Comparison of ENCODE assay signal across 9 cellular contexts in the genomic region with DNA sequence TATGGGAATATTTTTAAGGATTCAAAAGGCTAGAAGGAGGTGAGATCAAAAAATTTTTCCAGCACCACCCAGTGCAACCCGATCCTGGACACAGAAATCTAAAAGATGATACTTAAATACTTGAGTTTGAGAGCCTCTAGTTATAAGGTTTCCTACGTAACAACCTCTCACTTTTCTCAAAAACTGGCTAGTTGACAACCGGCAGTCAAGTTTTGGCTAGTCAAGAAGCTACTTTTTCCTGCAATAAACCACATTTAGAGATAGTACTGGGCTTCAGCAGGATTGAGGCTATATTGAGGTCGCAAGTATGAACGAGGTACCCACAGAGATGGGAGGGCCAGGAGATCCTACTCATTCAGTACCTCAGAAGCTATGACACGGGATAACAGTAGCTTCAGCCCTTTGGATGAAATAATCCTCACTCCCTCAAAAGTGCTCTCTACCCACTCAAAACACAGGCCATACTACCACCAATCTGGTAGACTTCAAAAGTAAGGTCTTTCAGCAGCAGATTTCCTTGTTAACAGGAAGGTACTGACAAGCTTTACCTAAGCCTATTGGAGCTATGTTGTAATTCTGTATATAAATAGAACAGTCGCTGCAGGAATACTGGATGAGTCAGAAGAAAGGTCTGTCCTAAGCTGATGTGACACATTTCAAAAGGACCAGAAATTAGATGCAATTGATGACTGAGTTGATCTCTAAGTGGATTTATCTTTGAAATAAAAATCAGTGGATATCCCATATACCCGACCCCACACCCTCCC. TPM values are rescaled to one million over a fixed set of nuclear protein-coding genes. Genes with fewer than 3 reads are reported as not detected.
DNase-seq lines count a peak whose midpoint lies in the region; ATAC-seq and TF ChIP-seq lines count a peak whose summit lies in the region.
"Had no signal": no experiment of that assay in that cellular context is flagged by ENCODE, and none has a peak within 500 bp of the region (broad histone marks: within the 10 kb centered on the region; RNA-seq: fewer than 3 reads in every experiment).

No MANE protein-coding gene starts in this region.

- peak overlapping the region; percentile 55; the same call in 1 of the 2 replicates for H3K9ac ChIP-seq in ES-I3 (ENCODE audit: low read depth, low read length)
- H3K9ac ChIP-seq in PC-3 (ENCODE audit: low read length), result no peak overlapping the region
- H3K9ac ChIP-seq in parathyroid adenoma, result no peak overlapping the region

- no peaks in the 10 kb centered on the region for H3K9me2 ChIP-seq in PC-3 (replicated peaks; ENCODE audit: low read length)

- intact Hi-C loops in PC-3 (cut with micrococcal nuclease), result loop anchor here (5.0 to 10.0 kb wide), 5 partner anchors 88 to 515 kb away; partner anchors contain the start of genes EIF4E and STPG2

- no TSS peak for BruUV-seq in PC-3 (replicated peaks; lab: Mats Ljungman, UMichigan)

- no peaks in the 10 kb centered on the region for H3K27me3 ChIP-seq in PC-3 (ENCODE audit: low read length)
- H3K27me3 ChIP-seq in parathyroid adenoma (ENCODE audit: control insufficient read depth, insufficient read depth, low read length), result no peaks in the 10 kb centered on the region
- H3K27me3 ChIP-seq: Peyer's patch had no signal

- CTCF ChIA-PET in PC-3 (lab: Charles Lee), result interaction anchor here (0.6 to 1.8 kb wide), 2 partner anchors 177 to 192 kb away, joined by 3 to 6 read pairs; no protein-coding TSS in a partner anchor

- DNase-seq in PC-3 (peak; percentile 76), epithelial cell of proximal tubule (ENCODE audit: low read depth) (peak; percentile 50), CD1c-positive myeloid dendritic cell (ENCODE audit: extremely low spot score) (no peak), HPDE6-E6E7 (ENCODE audit: extremely low spot score) (no peak)
- no peak for DNase-seq in activated naive CD4-positive, alpha-beta T cell treated with anti-CD3 and anti-CD28 coated beads, Interleukin-2, amount 50 U/mL, for 16 hours
- DNase-seq: Peyer's patch had no signal

- peaks cover 19% of the 10 kb centered on the region; the same call in 1 of the 2 replicates for H3K4me1 ChIP-seq in ES-I3 (ENCODE audit: insufficient read depth, low read length)
- peaks cover 55% of the 10 kb centered on the region for H3K4me1 ChIP-seq in PC-3 (ENCODE audit: insufficient read depth, low read length)
- H3K4me1 ChIP-seq in parathyroid adenoma, result no peaks in the 10 kb centered on the region

- H3K4me2 ChIP-seq in PC-3 (ENCODE audit: low read length) (peak overlapping the region; percentile 81), parathyroid adenoma (ENCODE audit: low read length) (no peak overlapping the region)

- H3K9me3 ChIP-seq in ES-I3 (ENCODE audit: control insufficient read depth, insufficient read depth, low read length) (peaks cover 8% of the 10 kb centered on the region), PC-3 (ENCODE audit: low read length) (no peaks in the 10 kb centered on the region), parathyroid adenoma (ENCODE audit: control insufficient read depth, low read length) (no peaks in the 10 kb centered on the region)
- H3K9me3 ChIP-seq: Peyer's patch had no signal

- H4K20me1 ChIP-seq in PC-3 (ENCODE audit: low read length), result no peaks in the 10 kb centered on the region

- peaks cover 4% of the 10 kb centered on the region for H3F3A ChIP-seq in PC-3 (ENCODE audit: low read length, unreplicated experiment)

- H3K4me3 ChIP-seq in PC-3 (ENCODE audit: low read length), result peak overlapping the region; percentile 86; the same call in 1 of the 2 replicates
- H3K4me3 ChIP-seq in epithelial cell of proximal tubule (ENCODE audit: low read depth, low read length), result peak overlapping the region; percentile 76
- H3K4me3 ChIP-seq in parathyroid adenoma (ENCODE audit: low read depth, low read length), result no peak overlapping the region

- H3K36me3 ChIP-seq in ES-I3 (ENCODE audit: insufficient read depth, low read length) (no peaks in the 10 kb centered on the region), PC-3 (ENCODE audit: low read depth, low read length) (no peaks in the 10 kb centered on the region), parathyroid adenoma (ENCODE audit: control insufficient read depth, insufficient read depth, low read length) (no peaks in the 10 kb centered on the region)
- H3K36me3 ChIP-seq: Peyer's patch had no signal

- H3K27ac ChIP-seq in PC-3 (ENCODE audit: low read length), result peak overlapping the region; percentile 52
- no peak overlapping the region for H3K27ac ChIP-seq in parathyroid adenoma

- H3K79me2 ChIP-seq in PC-3 (ENCODE audit: low read length) (peaks cover 47% of the 10 kb centered on the region), parathyroid adenoma (no peaks in the 10 kb centered on the region)

- ATAC-seq in PC-3 (peak; percentile 25), GM19328 (IDR thresholded peaks at IDR 0.05; ENCODE audit: unreplicated experiment) (no peak)

- H2AFZ ChIP-seq in PC-3 (ENCODE audit: low read length), result no peak overlapping the region
- H2AFZ ChIP-seq in parathyroid adenoma, result peak overlapping the region; percentile 80

- POLR2A ChIA-PET in PC-3 (lab: Charles Lee; ENCODE audit: unreplicated experiment), result interaction anchor here (0.5 to 0.7 kb wide), 4 partner anchors 31 to 229 kb away, joined by 4 to 7 read pairs (median 5); no protein-coding TSS in a partner anchor

- TF ChIP-seq CTCF in PC-3 (conservative IDR thresholded peaks at IDR 0.05; ENCODE audit: low read depth, low read length) (no peak), epithelial cell of proximal tubule (conservative IDR thresholded peaks at IDR 0.05; ENCODE audit: low read depth, low read length) (no peak), parathyroid adenoma (IDR thresholded peaks at IDR 0.05) (no peak)

RNA-seq across cellular contexts. Expression of gene TSPAN5, which starts 1.5 kb away (rescaled TPM):
- total RNA-seq in PC-3 (2014; rRNA removed), result 41.8 and 50.3 TPM in 2 replicates
- 24.9 and 30.2 TPM in 2 replicates for total RNA-seq in epithelial cell of proximal tubule

Comparison
In these comparisons a context has a peak if more than half of its experiments do, and no peak if none do; other contexts are left out.
1. DNase-seq: peak in PC-3 (single experiment) and epithelial cell of proximal tubule (single experiment); none in CD1c-positive myeloid dendritic cell (single experiment), HPDE6-E6E7 (single experiment) and activated naive CD4-positive, alpha-beta T cell treated with anti-CD3 and anti-CD28 coated beads, Interleukin-2, amount 50 U/mL, for 16 hours (single experiment).